8 cellular contexts compared by ENCODE assay signal in the genomic region with DNA sequence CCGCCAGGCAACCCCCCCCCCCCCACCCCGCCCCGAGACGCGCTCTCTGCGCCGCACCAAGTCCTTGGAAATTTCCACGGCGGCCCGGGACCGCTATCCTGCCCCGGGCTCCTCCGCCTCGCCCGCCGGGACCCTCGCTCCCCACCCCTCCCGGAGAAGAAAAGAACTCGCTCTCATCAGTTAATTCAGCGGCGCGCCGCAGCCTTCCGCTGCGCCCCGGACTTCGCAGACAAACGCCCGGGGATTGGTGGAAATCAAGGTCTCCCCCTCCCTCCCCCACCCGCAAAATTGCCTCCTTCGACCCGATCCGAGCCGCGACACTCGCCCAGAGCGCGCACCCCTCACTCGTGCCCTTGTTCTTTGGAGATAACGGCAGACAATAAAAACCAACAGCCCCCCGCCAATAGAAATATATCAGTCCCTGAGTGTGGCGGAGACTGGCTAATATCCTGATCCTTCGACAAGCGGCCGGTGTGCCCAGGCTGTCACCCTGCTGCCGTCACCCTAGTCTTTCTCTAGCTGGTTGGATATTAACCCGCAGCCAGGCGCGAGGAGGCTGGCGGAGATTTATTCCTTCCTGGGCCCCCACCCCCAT. TPM values are rescaled to one million over a fixed set of nuclear protein-coding genes. Genes with fewer than 3 reads are reported as not detected.
DNase-seq lines count a peak whose midpoint lies in the region; ATAC-seq and TF ChIP-seq lines count a peak whose summit lies in the region.

A gene with protein sequence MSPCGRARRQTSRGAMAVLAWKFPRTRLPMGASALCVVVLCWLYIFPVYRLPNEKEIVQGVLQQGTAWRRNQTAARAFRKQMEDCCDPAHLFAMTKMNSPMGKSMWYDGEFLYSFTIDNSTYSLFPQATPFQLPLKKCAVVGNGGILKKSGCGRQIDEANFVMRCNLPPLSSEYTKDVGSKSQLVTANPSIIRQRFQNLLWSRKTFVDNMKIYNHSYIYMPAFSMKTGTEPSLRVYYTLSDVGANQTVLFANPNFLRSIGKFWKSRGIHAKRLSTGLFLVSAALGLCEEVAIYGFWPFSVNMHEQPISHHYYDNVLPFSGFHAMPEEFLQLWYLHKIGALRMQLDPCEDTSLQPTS (minus strand): TSS at position 12 of the 595 bp plus-strand sequence. CDS start 475 bp downstream, outside the sequence.

- H3F3A ChIP-seq in Loucy (ENCODE audit: low read depth): no peaks in the 10 kb centered on the region

- H3K4me1 ChIP-seq in BLaER1: 0 out of 2 replicates have a peak, but pooled peaks cover 5% of the 10 kb centered on the region
- no peaks in the 10 kb centered on the region for H3K4me1 ChIP-seq in Loucy (ENCODE audit: insufficient read depth, low read length, poor library complexity, severe bottlenecking)
- H3K4me1 ChIP-seq in mucosa of stomach (ENCODE audit: control insufficient read depth, insufficient read depth, low read length): no peaks in the 10 kb centered on the region

- no peaks in the 10 kb centered on the region for H3K36me3 Mint-ChIP-seq in endothelial cell (ENCODE audit: low read depth, unreplicated experiment)

- H3K9me3 ChIP-seq in BLaER1 (peaks cover 12% of the 10 kb centered on the region; the same call in 1 of the 2 replicates), Loucy (ENCODE audit: insufficient read depth, low read depth, low read length) (no peaks in the 10 kb centered on the region), mucosa of stomach (ENCODE audit: control insufficient read depth, low read length) (no peaks in the 10 kb centered on the region)

- TF ChIP-seq CTCF in Loucy (conservative IDR thresholded peaks at IDR 0.05; ENCODE audit: low read length) (no peak), endothelial cell (IDR thresholded peaks at IDR 0.05; ENCODE audit: unreplicated experiment) (no peak)

- H3K27me3 ChIP-seq in BLaER1 (peaks cover 43% of the 10 kb centered on the region), Loucy (ENCODE audit: insufficient read depth, low read length, poor library complexity, severe bottlenecking) (no peaks in the 10 kb centered on the region), mucosa of stomach (ENCODE audit: control insufficient read depth, insufficient read depth, low read length) (peaks cover 44% of the 10 kb centered on the region)

- H3K4me2 ChIP-seq in BLaER1 (peak within 1 kb of the TSS; percentile 89), Loucy (ENCODE audit: low read depth, low read length, poor library complexity, severe bottlenecking) (peak within 1 kb of the TSS; percentile 54)

- peaks cover 8% of the 10 kb centered on the region for H3K27me3 Mint-ChIP-seq in endothelial cell (ENCODE audit: unreplicated experiment)
- H3K27me3 Mint-ChIP-seq in stimulated activated naive CD8-positive, alpha-beta T cell treated with anti-CD3 and anti-CD28 coated beads, Interleukin-15, amount 100 ng/mL, for 72 hours: peaks cover 73% of the 10 kb centered on the region

- H3K79me2 ChIP-seq in Loucy (ENCODE audit: insufficient read depth, low read length): no peaks in the 10 kb centered on the region

- peak within 1 kb of the TSS; percentile 92 for H3K4me3 Mint-ChIP-seq in endothelial cell (ENCODE audit: unreplicated experiment)
- peak within 1 kb of the TSS; percentile 87 to 98 for H3K4me3 Mint-ChIP-seq in stimulated activated naive CD8-positive, alpha-beta T cell treated with anti-CD3 and anti-CD28 coated beads, Interleukin-15, amount 100 ng/mL, for 72 hours

- no peak within 1 kb of the TSS for H3K27ac ChIP-seq in BLaER1

- no peaks in the 10 kb centered on the region for H3K36me3 ChIP-seq in BLaER1
- H3K36me3 ChIP-seq in Loucy (ENCODE audit: insufficient read depth, low read length): no peaks in the 10 kb centered on the region
- no peaks in the 10 kb centered on the region for H3K36me3 ChIP-seq in mucosa of stomach (ENCODE audit: control insufficient read depth, insufficient read depth, low read length)

- H3K9me2 ChIP-seq in Loucy (replicated peaks; ENCODE audit: low read depth, low read length): no peaks in the 10 kb centered on the region

- H3K9ac ChIP-seq in BLaER1 (peak within 1 kb of the TSS; percentile 34; the same call in 1 of the 2 replicates), Loucy (ENCODE audit: low read depth, low read length, poor library complexity, severe bottlenecking) (peak within 1 kb of the TSS; percentile 7), mucosa of stomach (ENCODE audit: low read length) (peak within 1 kb of the TSS; percentile 40)

- no peak within 1 kb of the TSS for H3K27ac Mint-ChIP-seq in endothelial cell (ENCODE audit: unreplicated experiment)
- peak within 1 kb of the TSS; percentile 83 to 86 for H3K27ac Mint-ChIP-seq in stimulated activated naive CD8-positive, alpha-beta T cell treated with anti-CD3 and anti-CD28 coated beads, Interleukin-15, amount 100 ng/mL, for 72 hours

- no peaks in the 10 kb centered on the region for H4K20me1 ChIP-seq in BLaER1
- no peaks in the 10 kb centered on the region for H4K20me1 ChIP-seq in Loucy (ENCODE audit: insufficient read depth, low read length, poor library complexity, severe bottlenecking)

- H2AFZ ChIP-seq in Loucy (ENCODE audit: low read length): peak within 1 kb of the TSS; percentile 77

- peak; percentile 25 for ATAC-seq in GM21447 (IDR thresholded peaks at IDR 0.05; ENCODE audit: unreplicated experiment)
- peak; percentile 31 for ATAC-seq in stimulated activated naive CD8-positive, alpha-beta T cell treated with anti-CD3 and anti-CD28 coated beads, Interleukin-15, amount 100 ng/mL, for 72 hours
- ATAC-seq in HG02885 (IDR thresholded peaks at IDR 0.05; ENCODE audit: poor library complexity, unreplicated experiment): no peak

- no peaks in the 10 kb centered on the region for H3K9me3 Mint-ChIP-seq in endothelial cell (ENCODE audit: unreplicated experiment)
- H3K9me3 Mint-ChIP-seq in stimulated activated naive CD8-positive, alpha-beta T cell treated with anti-CD3 and anti-CD28 coated beads, Interleukin-15, amount 100 ng/mL, for 72 hours: no peaks in the 10 kb centered on the region

- DNase-seq in activated CD8-positive, alpha-beta memory T cell treated with anti-CD3 and anti-CD28 coated beads for 24 hours: peak; percentile 71
- peak; percentile 16 for DNase-seq in endothelial cell (ENCODE audit: low spot score)
- peak; percentile 28 to 39 for DNase-seq in stimulated activated naive CD8-positive, alpha-beta T cell treated with anti-CD3 and anti-CD28 coated beads, Interleukin-15, amount 100 ng/mL, for 72 hours

- H3K4me1 Mint-ChIP-seq in endothelial cell (ENCODE audit: unreplicated experiment): peaks cover 15% of the 10 kb centered on the region
- peaks cover 24% of the 10 kb centered on the region for H3K4me1 Mint-ChIP-seq in stimulated activated naive CD8-positive, alpha-beta T cell treated with anti-CD3 and anti-CD28 coated beads, Interleukin-15, amount 100 ng/mL, for 72 hours

- H3K4me3 ChIP-seq in BLaER1 (peak within 1 kb of the TSS; percentile 71), Loucy (ENCODE audit: low read length, poor library complexity, severe bottlenecking) (peak within 1 kb of the TSS; percentile 69), mucosa of stomach (ENCODE audit: low read length) (peak within 1 kb of the TSS; percentile 14)

RNA-seq across cellular contexts. Expression of the gene that starts here (rescaled TPM):
- total RNA-seq in endothelial cell (ENCODE audit: unreplicated experiment): 0.77 TPM

Comparison
In these comparisons a context has a peak if more than half of its experiments do, and no peak if none do; other contexts are left out.
1. Peak in DNase-seq in endothelial cell; RNA of the gene not detected or under 1 TPM.
2. H3K4me3 ChIP-seq: peak in every context shown above with its lines; median percentile 71 in BLaER1; 69 in Loucy; 14 in mucosa of stomach.
3. DNase-seq: peak in every context shown above with its lines; median percentile 71 in activated CD8-positive, alpha-beta memory T cell treated with anti-CD3 and anti-CD28 coated beads for 24 hours; 34 in stimulated activated naive CD8-positive, alpha-beta T cell treated with anti-CD3 and anti-CD28 coated beads, Interleukin-15, amount 100 ng/mL, for 72 hours; 16 in endothelial cell.